ENCODE assay signal across 11 cellular contexts in genomic region chr16:57132470-57132869, GRCh38. TPM values are rescaled to one million over a fixed set of nuclear protein-coding genes. Genes with fewer than 3 reads are reported as not detected.
DNase-seq lines count a peak whose midpoint lies in the region; ATAC-seq and TF ChIP-seq lines count a peak whose summit lies in the region.
"Had no signal": no experiment of that assay in that cellular context is flagged by ENCODE, and none has a peak within 500 bp of the region (broad histone marks: within the 10 kb centered on the region; RNA-seq: fewer than 3 reads in every experiment).

No MANE protein-coding gene starts in this region.

- DNase-seq in T-helper 1 cell (no peak), M059J (ENCODE audit: low read depth) (peak; percentile 11), progenitor cell of endocrine pancreas (ENCODE audit: low spot score, unreplicated experiment) (no peak), ecto neural progenitor cell (ENCODE audit: low spot score) (no peak), NCI-H774 (lab: John Stamatoyannopoulos, UW) (no peak)
- DNase-seq: activated naive CD4-positive, alpha-beta T cell treated with anti-CD3 and anti-CD28 coated beads, Interleukin-2, amount 10 ng/mL, durations not matched to agents 7 days and 5 days; NCI-H1436 treated with DMSO at 0.1 percent for 48 hours had no signal

- no peaks in the 10 kb centered on the region for H3K27me3 Mint-ChIP-seq in T-helper 1 cell treated with Interleukin-12 subunit alpha and Interleukin-12 subunit beta and Interleukin-4 antibody, amounts not matched to agents 30 μg/mL and 1 μg/mL, for 36 hours (ENCODE audit: low read depth)
- H3K27me3 Mint-ChIP-seq in progenitor cell of endocrine pancreas = no peaks in the 10 kb centered on the region
- H3K27me3 Mint-ChIP-seq: activated naive CD4-positive, alpha-beta T cell treated with anti-CD3 and anti-CD28 coated beads, Interleukin-2, amount 10 ng/mL, durations not matched to agents 7 days and 5 days; dendritic cell treated with granulocyte-macrophage colony-stimulating factor and Interleukin-4, amounts not matched to agents 40 ng/mL and 50 ng/mL, for 4 days had no signal

- no peak overlapping the region for H3K4me3 Mint-ChIP-seq in T-helper 1 cell treated with Interleukin-12 subunit alpha and Interleukin-12 subunit beta and Interleukin-4 antibody, amounts not matched to agents 30 μg/mL and 1 μg/mL, for 36 hours
- H3K4me3 Mint-ChIP-seq in progenitor cell of endocrine pancreas (ENCODE audit: low read depth) = no peak overlapping the region
- H3K4me3 Mint-ChIP-seq: activated naive CD4-positive, alpha-beta T cell treated with anti-CD3 and anti-CD28 coated beads, Interleukin-2, amount 10 ng/mL, durations not matched to agents 7 days and 5 days; dendritic cell treated with granulocyte-macrophage colony-stimulating factor and Interleukin-4, amounts not matched to agents 40 ng/mL and 50 ng/mL, for 4 days had no signal

- TF ChIP-seq CTCF in progenitor cell of endocrine pancreas (IDR thresholded peaks at IDR 0.05; ENCODE audit: unreplicated experiment) = no peak

- H3K4me1 Mint-ChIP-seq in T-helper 1 cell treated with Interleukin-12 subunit alpha and Interleukin-12 subunit beta and Interleukin-4 antibody, amounts not matched to agents 30 μg/mL and 1 μg/mL, for 36 hours (ENCODE audit: low read depth) = peaks cover 43% of the 10 kb centered on the region
- H3K4me1 Mint-ChIP-seq in progenitor cell of endocrine pancreas (ENCODE audit: low read depth) = peaks cover 5% of the 10 kb centered on the region

- peak overlapping the region; percentile 65 for H3K27ac Mint-ChIP-seq in T-helper 1 cell treated with Interleukin-12 subunit alpha and Interleukin-12 subunit beta and Interleukin-4 antibody, amounts not matched to agents 30 μg/mL and 1 μg/mL, for 36 hours
- peak overlapping the region; percentile 37 for H3K27ac Mint-ChIP-seq in progenitor cell of endocrine pancreas
- H3K27ac Mint-ChIP-seq: dendritic cell treated with granulocyte-macrophage colony-stimulating factor and Interleukin-4, amounts not matched to agents 40 ng/mL and 50 ng/mL, for 4 days had no signal

- peak overlapping the region; percentile 97 for H3K27ac ChIP-seq in cingulate gyrus (ENCODE audit: low read depth, low read length)

- no peak for ATAC-seq in GM18868 (IDR thresholded peaks at IDR 0.05; ENCODE audit: unreplicated experiment)

- H3K9me3 Mint-ChIP-seq in T-helper 1 cell treated with Interleukin-12 subunit alpha and Interleukin-12 subunit beta and Interleukin-4 antibody, amounts not matched to agents 30 μg/mL and 1 μg/mL, for 36 hours = no peaks in the 10 kb centered on the region
- no peaks in the 10 kb centered on the region for H3K9me3 Mint-ChIP-seq in progenitor cell of endocrine pancreas (ENCODE audit: low read depth)
- H3K9me3 Mint-ChIP-seq: activated naive CD4-positive, alpha-beta T cell treated with anti-CD3 and anti-CD28 coated beads, Interleukin-2, amount 10 ng/mL, durations not matched to agents 7 days and 5 days; dendritic cell treated with granulocyte-macrophage colony-stimulating factor and Interleukin-4, amounts not matched to agents 40 ng/mL and 50 ng/mL, for 4 days had no signal

- H3K36me3 Mint-ChIP-seq in T-helper 1 cell treated with Interleukin-12 subunit alpha and Interleukin-12 subunit beta and Interleukin-4 antibody, amounts not matched to agents 30 μg/mL and 1 μg/mL, for 36 hours (ENCODE audit: low read depth) = peaks cover 3% of the 10 kb centered on the region
- no peaks in the 10 kb centered on the region for H3K36me3 Mint-ChIP-seq in progenitor cell of endocrine pancreas (ENCODE audit: insufficient read depth)

RNA-seq across cellular contexts. Expression of gene CPNE2, which starts 40.1 kb away (rescaled TPM):
- total RNA-seq in M059J (2014; rRNA removed; shearing (Covaris generic)) = 27.5 and 34.3 TPM in 2 replicates
- total RNA-seq in progenitor cell of endocrine pancreas = 6.7 and 10.1 TPM in 2 replicates

RNA-seq across cellular contexts. Expression of gene PSME3IP1, which starts 53.4 kb away (rescaled TPM):
- 123 and 147 TPM in 2 replicates for total RNA-seq in M059J (2014; rRNA removed; shearing (Covaris generic))
- total RNA-seq in progenitor cell of endocrine pancreas = 101 and 115 TPM in 2 replicates

RNA-seq across cellular contexts. Expression of gene RSPRY1, which starts 53.7 kb away (rescaled TPM):
- total RNA-seq in M059J (2014; rRNA removed; shearing (Covaris generic)) = 27.8 and 34.9 TPM in 2 replicates
- 57.4 and 63.7 TPM in 2 replicates for total RNA-seq in progenitor cell of endocrine pancreas
